14 cellular contexts compared by ENCODE assay signal in the genomic region with DNA sequence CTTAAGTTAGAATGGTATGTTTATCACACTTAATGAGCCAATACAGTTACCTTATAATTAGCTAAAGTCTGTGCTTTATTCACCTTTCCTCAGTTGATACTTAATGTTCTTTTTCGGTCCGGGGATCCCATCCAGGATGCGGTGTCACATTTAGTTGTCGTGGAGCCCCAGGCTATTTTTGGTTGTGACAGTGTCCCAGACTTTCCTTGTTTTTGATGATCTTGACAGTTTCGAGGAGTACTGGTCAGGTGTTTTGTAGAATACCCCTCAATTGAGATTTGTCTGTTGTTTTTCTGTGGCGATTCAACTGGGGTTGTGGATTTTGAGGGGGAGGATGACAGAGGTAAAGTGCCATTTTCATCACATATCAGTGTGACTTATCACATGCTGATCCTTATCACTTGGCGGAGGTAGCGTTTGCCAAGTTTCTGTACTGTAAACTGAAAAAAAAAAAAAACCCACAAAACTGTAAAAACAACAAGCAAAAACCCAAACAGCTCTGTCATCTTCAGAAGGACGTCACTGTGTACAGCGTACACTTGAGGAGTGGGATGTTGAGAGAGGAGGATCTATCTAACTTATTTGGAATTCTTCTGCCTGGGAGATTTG.
A peak's percentile ranks its signal among the peaks of the same experiment; 100 is the strongest.
DNase-seq lines count a peak whose midpoint lies in the region; ATAC-seq and TF ChIP-seq lines count a peak whose summit lies in the region.
"Had no signal": no experiment of that assay in that cellular context is flagged by ENCODE, and none has a peak within 500 bp of the region (broad histone marks: within the 10 kb centered on the region; RNA-seq: fewer than 3 reads in every experiment).

No MANE protein-coding gene starts in this region.

- H3K36me3 ChIP-seq in mucosa of descending colon (ENCODE audit: low read depth): no peaks in the 10 kb centered on the region
- H3K36me3 ChIP-seq: ovary, Peyer's patch had no signal

- ATAC-seq in mucosa of descending colon: peak; percentile 41
- ATAC-seq in HG03139 (IDR thresholded peaks at IDR 0.05; ENCODE audit: unreplicated experiment): no peak

- in situ Hi-C loops in Caki2 (cut with HindIII; ENCODE audit: low pct_unique_long_range_greater_than_20kb, low sequenced_read_pairs): no loop called here

- no peaks in the 10 kb centered on the region for H3K9me3 ChIP-seq in mucosa of descending colon
- H3K9me3 ChIP-seq: ovary, Peyer's patch had no signal

- H3K4me3 ChIP-seq in mucosa of descending colon: no peak overlapping the region
- H3K4me3 ChIP-seq: ovary, Peyer's patch had no signal

- no peaks in the 10 kb centered on the region for H3K4me1 ChIP-seq in mucosa of descending colon (ENCODE audit: low read depth)

- DNase-seq in A172 (ENCODE audit: low spot score) (peak; percentile 13), Caki2 (ENCODE audit: low read depth) (peak; percentile 34), astrocyte of the hippocampus (ENCODE audit: low read depth, low spot score) (peak; percentile 31), mucosa of descending colon (peak in 1 of 3 donors; percentile 15), NCI-H1048 (lab: John Stamatoyannopoulos, UW) (no peak), NCI-H524 treated with DMSO at 0.1 percent for 48 hours (lab: John Stamatoyannopoulos, UW) (no peak)
- DNase-seq: activated gamma-delta T cell, H9, NCI-H187, NCI-H526, ovary, Peyer's patch, small intestine had no signal

- no peak for TF ChIP-seq CTCF in mucosa of descending colon (IDR thresholded peaks at IDR 0.05)

- intact Hi-C loops in mucosa of descending colon (cut with DNase I, micrococcal nuclease): no loop called here

Comparison
In these comparisons a context has a peak if more than half of its experiments do, and no peak if none do; other contexts are left out.
1. DNase-seq: peak in A172 (single experiment), Caki2 (single experiment) and astrocyte of the hippocampus (single experiment); none in NCI-H1048 (single experiment) and NCI-H524 treated with DMSO at 0.1 percent for 48 hours (single experiment).